9 cellular contexts compared by ENCODE assay signal in the genomic region with DNA sequence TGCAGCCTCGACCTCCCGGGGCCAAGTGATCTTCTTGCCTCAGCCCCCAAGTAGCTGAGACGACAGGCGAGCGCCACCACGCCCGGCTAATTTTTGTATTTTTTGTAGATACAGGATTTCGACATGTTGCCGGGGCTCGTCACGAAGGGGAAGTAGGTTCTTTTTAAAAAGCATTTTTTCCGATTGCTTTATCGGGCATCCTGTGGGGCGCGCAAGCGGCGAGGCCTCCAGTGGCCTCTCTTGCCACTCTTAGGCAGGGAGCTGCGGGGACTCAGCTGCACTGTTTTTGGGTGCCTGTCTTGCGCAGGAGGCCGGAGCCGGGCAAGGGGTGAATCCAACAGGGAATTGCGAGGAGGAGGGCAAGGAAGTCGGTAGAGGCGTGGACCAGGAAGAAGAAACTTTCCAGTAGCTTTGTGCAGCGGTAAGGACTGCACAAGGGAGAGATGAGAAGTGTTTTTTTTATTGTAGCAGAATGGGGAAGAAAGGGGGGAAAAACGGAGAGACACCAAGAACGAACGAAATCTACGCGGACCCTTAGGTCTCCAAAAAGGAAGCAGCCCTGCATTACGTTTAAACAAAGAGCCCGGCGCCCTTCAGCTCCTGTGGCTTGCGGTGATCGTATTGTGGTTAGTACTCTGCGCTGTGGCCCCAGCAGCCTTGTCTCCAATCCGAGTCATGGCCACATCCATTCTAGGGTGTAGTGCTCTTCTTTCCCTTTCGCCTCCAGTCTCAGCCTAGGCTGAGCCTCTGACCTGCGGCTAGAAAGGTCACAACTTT.
DNase-seq lines count a peak whose midpoint lies in the region; ATAC-seq and TF ChIP-seq lines count a peak whose summit lies in the region.
"Had no signal": no experiment of that assay in that cellular context is flagged by ENCODE, and none has a peak within 500 bp of the region (broad histone marks: within the 10 kb centered on the region; RNA-seq: fewer than 3 reads in every experiment).

No MANE protein-coding gene starts in this region.

- intact Hi-C loops in A673 (cut with micrococcal nuclease; ENCODE audit: unreplicated experiment), result no loop called here

- H3K4me1 ChIP-seq in A673 (ENCODE audit: insufficient read depth, low read length, poor library complexity, severe bottlenecking), result peaks cover 14% of the 10 kb centered on the region

- H3K36me3 ChIP-seq in A673 (ENCODE audit: insufficient read depth, low read length, poor library complexity, severe bottlenecking), result no peaks in the 10 kb centered on the region

- H3K4me3 ChIP-seq in fibroblast of mammary gland (ENCODE audit: control insufficient read depth, low read depth, low read length) (peak overlapping the region; percentile 12), A673 (ENCODE audit: low read depth, low read length, poor library complexity, severe bottlenecking) (no peak overlapping the region)

- TF ChIP-seq CTCF in GM10248 (IDR thresholded peaks at IDR 0.05; ENCODE audit: control extremely low read depth, extremely low read depth, low read depth, missing control alignments) (no peak), fibroblast of mammary gland (conservative IDR thresholded peaks at IDR 0.05; ENCODE audit: control insufficient read depth, insufficient read depth, low read depth, low read length) (no peak), A673 (conservative IDR thresholded peaks at IDR 0.05; ENCODE audit: low read depth, low read length) (no peak)

- H3K27me3 ChIP-seq in A673 (replicated peaks; ENCODE audit: insufficient read depth, low read depth, low read length, poor library complexity), result no peaks in the 10 kb centered on the region

- CTCF ChIA-PET in GM10248 (lab: Yijun Ruan, JAX), result interaction anchor here (0.9 kb wide), 1 partner anchor 9 kb away, joined by 3 read pairs; no protein-coding TSS in a partner anchor
- CTCF ChIA-PET in A673 (lab: Charles Lee), result no interaction called here

- peak; percentile 69 for DNase-seq in GM10248 (ENCODE audit: extremely low spot score)
- peak; percentile 35 to 63 (median 53) for DNase-seq in activated CD8-positive, alpha-beta memory T cell treated with anti-CD3 and anti-CD28 coated beads for 48 hours (ENCODE audit: low read depth in 2 of 3, low spot score in 2 of 3)
- no peak for DNase-seq in fibroblast of mammary gland (ENCODE audit: low read depth)
- peak; percentile 16 to 62 for DNase-seq in stimulated activated CD4-positive, alpha-beta T cell treated with anti-CD3 and anti-CD28 coated beads, Interleukin-12 subunit alpha, Interleukin-12 subunit beta, amount 100 ng/mL, for 24 hours (ENCODE audit: low read depth in 2 of 2)
- no peak for DNase-seq in A673 (ENCODE audit: low spot score)
- no peak for DNase-seq in DMS79 treated with DMSO at 0.1 percent for 48 hours (lab: John Stamatoyannopoulos, UW)

- no TSS peak for BruUV-seq in A673 (replicated peaks; lab: Mats Ljungman, UMichigan)

- POLR2A ChIA-PET in GM10248 (lab: Yijun Ruan, JAX), result interaction anchor here (1.0 kb wide), 1 partner anchor 16 kb away, joined by 6 read pairs; no protein-coding TSS in a partner anchor
- POLR2A ChIA-PET in A673 (lab: Charles Lee; ENCODE audit: low non-redundant PET), result no interaction called here

- H3K9me3 ChIP-seq in A673 (ENCODE audit: low read depth, low read length, poor library complexity, severe bottlenecking), result no peaks in the 10 kb centered on the region

- no peak overlapping the region for H3K27ac ChIP-seq in A673 (ENCODE audit: low read depth, low read length, poor library complexity, severe bottlenecking)
- H3K27ac ChIP-seq: epithelial cell of prostate had no signal

- ATAC-seq in HG03432 (IDR thresholded peaks at IDR 0.05; ENCODE audit: unreplicated experiment), result peak; percentile 70
- ATAC-seq in GM21367 (IDR thresholded peaks at IDR 0.05; ENCODE audit: unreplicated experiment), result no peak

Comparison
In these comparisons a context has a peak if more than half of its experiments do, and no peak if none do; other contexts are left out.
1. DNase-seq: peak in GM10248 (single experiment), activated CD8-positive, alpha-beta memory T cell treated with anti-CD3 and anti-CD28 coated beads for 48 hours (3 of 3) and stimulated activated CD4-positive, alpha-beta T cell treated with anti-CD3 and anti-CD28 coated beads, Interleukin-12 subunit alpha, Interleukin-12 subunit beta, amount 100 ng/mL, for 24 hours (2 of 2); none in fibroblast of mammary gland (single experiment), A673 (single experiment) and DMS79 treated with DMSO at 0.1 percent for 48 hours (single experiment).